In the genomic region with DNA sequence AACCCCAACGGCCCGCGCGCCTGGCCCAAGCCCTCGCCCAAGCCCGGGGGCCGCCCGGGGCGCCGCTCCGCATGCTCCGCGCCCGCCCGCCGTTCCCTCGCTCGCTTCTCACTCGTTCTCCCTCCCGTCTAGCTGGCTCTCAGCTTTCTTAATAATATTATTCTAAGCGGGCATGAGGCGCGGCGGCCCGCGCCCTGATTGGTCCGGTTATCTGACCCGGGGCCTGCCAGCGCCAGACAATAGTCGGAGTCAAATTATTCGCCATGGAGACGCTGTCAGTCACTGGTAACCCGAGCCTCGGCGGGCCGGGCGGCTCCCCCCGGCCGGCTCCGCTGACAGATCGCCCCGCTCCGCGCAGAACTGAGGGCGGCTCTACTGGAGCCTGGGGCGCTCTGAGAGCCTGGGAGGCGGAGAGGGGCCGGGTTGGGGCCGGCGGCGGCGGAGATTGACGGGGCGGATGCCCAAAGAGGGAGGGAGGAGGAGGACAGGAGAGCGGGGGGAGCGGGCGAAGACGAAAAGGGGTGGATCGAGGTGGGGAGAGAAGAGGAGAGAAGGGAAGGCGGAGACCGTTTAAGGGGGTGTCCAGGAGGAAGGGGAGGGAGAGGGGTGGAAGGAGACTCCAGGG, we compare ENCODE assay signal across 8 cellular contexts. TPM values are rescaled to one million over a fixed set of nuclear protein-coding genes. Genes with fewer than 3 reads are reported as not detected.
A peak's percentile ranks its signal among the peaks of the same experiment; 100 is the strongest.
DNase-seq lines count a peak whose midpoint lies in the region; ATAC-seq and TF ChIP-seq lines count a peak whose summit lies in the region.

A gene (minus strand): TSS at position 150 of the 625 bp plus-strand sequence. CDS start 342 bp downstream, outside the sequence.

- H3K79me2 ChIP-seq in parathyroid adenoma, result no peaks in the 10 kb centered on the region

- peak within 1 kb of the TSS; percentile 49 for H3K4me3 ChIP-seq in A673 (ENCODE audit: low read depth, low read length, poor library complexity, severe bottlenecking)
- peak within 1 kb of the TSS; percentile 32 to 59 (median 54) for H3K4me3 ChIP-seq in heart right ventricle
- peak within 1 kb of the TSS; percentile 81 for H3K4me3 ChIP-seq in parathyroid adenoma (ENCODE audit: low read depth, low read length)

- H3K36me3 ChIP-seq in A673 (ENCODE audit: insufficient read depth, low read length, poor library complexity, severe bottlenecking), result no peaks in the 10 kb centered on the region
- no peaks in the 10 kb centered on the region for H3K36me3 ChIP-seq in heart right ventricle
- no peaks in the 10 kb centered on the region for H3K36me3 ChIP-seq in parathyroid adenoma (ENCODE audit: control insufficient read depth, insufficient read depth, low read length)

- H3K27me3 ChIP-seq in A673 (replicated peaks; ENCODE audit: insufficient read depth, low read depth, low read length, poor library complexity), result peaks cover 26% of the 10 kb centered on the region
- peaks cover 36 to 100% (median 96%) of the 10 kb centered on the region in 7 donors for H3K27me3 ChIP-seq in heart right ventricle
- no peaks in the 10 kb centered on the region for H3K27me3 ChIP-seq in parathyroid adenoma (ENCODE audit: control insufficient read depth, insufficient read depth, low read length)

- ATAC-seq in heart right ventricle (peak; percentile 87 to 96 (median 93)), GM18498 (IDR thresholded peaks at IDR 0.05; ENCODE audit: unreplicated experiment) (no peak)

- H3K4me1 ChIP-seq in A673 (ENCODE audit: insufficient read depth, low read length, poor library complexity, severe bottlenecking), result peaks cover 6% of the 10 kb centered on the region
- H3K4me1 ChIP-seq in heart right ventricle, result peaks cover 16 to 72% (median 47%) of the 10 kb centered on the region in 9 donors
- no peaks in the 10 kb centered on the region for H3K4me1 ChIP-seq in parathyroid adenoma

- no peak for TF ChIP-seq CTCF in A673 (conservative IDR thresholded peaks at IDR 0.05; ENCODE audit: low read depth, low read length)
- no peak for TF ChIP-seq CTCF in GM13977 (IDR thresholded peaks at IDR 0.05; ENCODE audit: extremely low read depth, insufficient read depth, missing control alignments)
- TF ChIP-seq CTCF in heart right ventricle (IDR thresholded peaks at IDR 0.05), result no peak
- TF ChIP-seq CTCF in parathyroid adenoma (IDR thresholded peaks at IDR 0.05), result no peak

- WGBS in heart right ventricle, 2 donors, result 1% methylated on average over 58 to 61 of the region's 61 CpGs

- POLR2A ChIA-PET in A673 (lab: Charles Lee; ENCODE audit: low non-redundant PET), result interaction anchor here (0.7 kb wide), 2 partner anchors 76 to 491 kb away, joined by 7 read pairs; no protein-coding TSS in a partner anchor

- DNase-seq in A673 (ENCODE audit: low spot score), result peak; percentile 97
- DNase-seq in GM13977 (ENCODE audit: low spot score), result peak; percentile 77
- DNase-seq in NCI-H2171 (lab: John Stamatoyannopoulos, UW), result peak; percentile 91
- DNase-seq in amniotic epithelial cell (ENCODE audit: low read depth), result peak; percentile 91
- peak; percentile 90 to 91 for DNase-seq in heart right ventricle
- no peak for DNase-seq in activated CD4-positive, CD25-positive, alpha-beta regulatory T cell treated with anti-CD3 and anti-CD28 coated beads, Interleukin-2, amount 50 U/mL, for 72 hours

- H3K27ac ChIP-seq in A673 (ENCODE audit: low read depth, low read length, poor library complexity, severe bottlenecking) (no peak within 1 kb of the TSS), heart right ventricle (peak within 1 kb of the TSS; percentile 65 to 83 (median 76)), parathyroid adenoma (peak within 1 kb of the TSS; percentile 81)

- intact Hi-C loops in A673 (cut with micrococcal nuclease; ENCODE audit: unreplicated experiment) (no loop called here), heart right ventricle (cut with DNase I) (no loop called here)

- H2AFZ ChIP-seq in parathyroid adenoma, result peak within 1 kb of the TSS; percentile 81

- no TSS peak for BruUV-seq in A673 (replicated peaks; lab: Mats Ljungman, UMichigan)

- in situ Hi-C loops in GM13977 (cut with MboI; ENCODE audit: low pct_unique_long_range_greater_than_20kb, low sequenced_read_pairs, unreplicated experiment), result no loop called here

- no peak within 1 kb of the TSS for H3K9ac ChIP-seq in parathyroid adenoma

- H3K9me3 ChIP-seq in A673 (ENCODE audit: low read depth, low read length, poor library complexity, severe bottlenecking), result no peaks in the 10 kb centered on the region
- H3K9me3 ChIP-seq in heart right ventricle, result no peaks in the 10 kb centered on the region
- no peaks in the 10 kb centered on the region for H3K9me3 ChIP-seq in parathyroid adenoma (ENCODE audit: control insufficient read depth, low read length)

- CTCF ChIA-PET in A673 (lab: Charles Lee), result interaction anchor here (0.5 to 1.6 kb wide), 4 partner anchors 10 to 436 kb away, joined by 3 to 4 read pairs (median 3); no protein-coding TSS in a partner anchor

- H3K4me2 ChIP-seq in parathyroid adenoma (ENCODE audit: low read length), result peak within 1 kb of the TSS; percentile 81

RNA-seq across cellular contexts. Expression of the gene that starts here (rescaled TPM):
- total RNA-seq in A673 (2021) (not detected in 2 replicates), heart right ventricle (under 1 TPM; 0.17 to 0.58 (median 0.37) TPM)
- 1 to 10 TPM; 1.1 to 1.9 TPM for polyA plus RNA-seq in heart right ventricle

Comparison
In these comparisons a context has a peak if more than half of its experiments do, and no peak if none do; other contexts are left out.
1. Peak in DNase-seq and H3K4me3 ChIP-seq in A673; RNA of the gene not detected or under 1 TPM.